1 cellular context compared by ENCODE assay signal in genomic region chr7:151491859-151492258, GRCh38.
A peak's percentile ranks its signal among the peaks of the same experiment; 100 is the strongest.
TF ChIP-seq lines count a peak whose summit lies in the region.

No MANE protein-coding gene starts in this region.

TF ChIP-seq in K562, 482 proteins besides CTCF, POLR2A, EP300 and RAD21:
- no peak for TF ChIP-seq USF2 (CRISPR knock-in tag; IDR thresholded peaks at IDR 0.05)
- TF ChIP-seq FOSL1 (tag; conservative IDR thresholded peaks at IDR 0.05), result peak; percentile 52
- peak; percentile 44; the same call in 1 of the 2 replicates for TF ChIP-seq CTBP1 (IDR thresholded peaks at IDR 0.05; ENCODE audit: borderline replicate concordance)
- no peak for TF ChIP-seq ZNF699 (CRISPR knock-in tag; IDR thresholded peaks at IDR 0.05; ENCODE audit: insufficient replicate concordance)
- peak; percentile 96 for TF ChIP-seq SPI1 (IDR thresholded peaks at IDR 0.05; ENCODE audit: borderline replicate concordance, low read depth, low read length)
- TF ChIP-seq CEBPG (CRISPR knock-in tag; IDR thresholded peaks at IDR 0.05), result 0 out of 2 replicates have a peak, but pooled peaks have one; percentile 33
- 0 out of 4 replicates have a peak, but pooled peaks of 1 of the 2 experiments have one; percentile 12 for TF ChIP-seq CEBPG (tag; conservative IDR thresholded peaks at IDR 0.05 in 1 of 2, IDR thresholded peaks at IDR 0.05 in 1 of 2)
- no peak for TF ChIP-seq ELF2 (CRISPR knock-in tag; IDR thresholded peaks at IDR 0.05)
- no peak for TF ChIP-seq NEUROD1 (IDR thresholded peaks at IDR 0.05; ENCODE audit: borderline replicate concordance, low read depth, low read length, partially characterized antibody)
- TF ChIP-seq TEAD1 (CRISPR knock-in tag; IDR thresholded peaks at IDR 0.05), result peak in 1 of 2 experiments; percentile 75; a peak in 1 of 4 replicates
- no peak for TF ChIP-seq NR2C1 (IDR thresholded peaks at IDR 0.05)
- no peak for TF ChIP-seq NR2C1 (tag; IDR thresholded peaks at IDR 0.05)
- no peak for TF ChIP-seq PTTG1 (tag; IDR thresholded peaks at IDR 0.05; ENCODE audit: low read depth)
- no peak for TF ChIP-seq BRD4 (IDR thresholded peaks at IDR 0.05)
- TF ChIP-seq IRF9 (tag; IDR thresholded peaks at IDR 0.05), result no peak
- no peak for TF ChIP-seq CREB3 (tag; conservative IDR thresholded peaks at IDR 0.05; ENCODE audit: low read depth)
- peak; percentile 50 for TF ChIP-seq TEAD4 (IDR thresholded peaks at IDR 0.05; ENCODE audit: low read length)
- TF ChIP-seq TEAD4 (CRISPR knock-in tag; IDR thresholded peaks at IDR 0.05; ENCODE audit: borderline replicate concordance), result no peak
